Comparison of ENCODE assay signal across 10 cellular contexts in genomic region chr6:89375902-89376301, GRCh38. TPM values are rescaled to one million over a fixed set of nuclear protein-coding genes. Genes with fewer than 3 reads are reported as not detected.
A peak's percentile ranks its signal among the peaks of the same experiment; 100 is the strongest.
DNase-seq lines count a peak whose midpoint lies in the region; ATAC-seq and TF ChIP-seq lines count a peak whose summit lies in the region.
"Had no signal": no experiment of that assay in that cellular context is flagged by ENCODE, and none has a peak within 500 bp of the region (broad histone marks: within the 10 kb centered on the region; RNA-seq: fewer than 3 reads in every experiment).

No MANE protein-coding gene starts in this region.

- DNase-seq in activated CD4-positive, alpha-beta T cell treated with anti-CD3 and anti-CD28 coated beads, Interleukin-2, amount 10 ng/mL, durations not matched to agents 24 days and 14 days = no peak
- DNase-seq in activated CD4-positive, alpha-beta T cell treated with anti-CD3 and anti-CD28 coated beads, Interleukin-2, amount 50 U/mL, for 1 hour = no peak
- DNase-seq in NCI-H1694 treated with DMSO at 0.1 percent for 48 hours (lab: John Stamatoyannopoulos, UW) (peak; percentile 95), body of pancreas (no peak), smooth muscle cell (lab: John Stamatoyannopoulos, UW; ENCODE audit: unreplicated experiment) (no peak), DMS79 treated with DMSO at 0.1 percent for 48 hours (lab: John Stamatoyannopoulos, UW) (no peak)
- DNase-seq: HFFc6 had no signal

- no peaks in the 10 kb centered on the region for H3K36me3 ChIP-seq in body of pancreas (replicated peaks in 1 of 2; ENCODE audit: insufficient read depth in 1 of 2, low read depth in 2 of 2)
- peaks cover 6 to 13% (median 7%) of the 10 kb centered on the region in 3 donors for H3K36me3 ChIP-seq in skeletal muscle tissue (ENCODE audit: control insufficient read depth in 3 of 3, insufficient read depth in 3 of 3, low read length in 3 of 3)
- H3K36me3 ChIP-seq in smooth muscle cell (ENCODE audit: low read depth) = no peaks in the 10 kb centered on the region

- intact Hi-C loops in activated CD4-positive, alpha-beta T cell treated with anti-CD3 and anti-CD28 coated beads, Interleukin-2, amount 10 ng/mL, durations not matched to agents 24 days and 14 days (cut with micrococcal nuclease) = loop anchor here (1.0 to 5.0 kb wide), 2 partner anchors 34 to 101 kb away; no protein-coding TSS in a partner anchor
- intact Hi-C loops in body of pancreas (cut with DNase I) = no loop called here

- no peaks in the 10 kb centered on the region for H3K9me3 ChIP-seq in body of pancreas
- H3K9me3 ChIP-seq in skeletal muscle tissue (ENCODE audit: control insufficient read depth in 3 of 3, low read length in 3 of 3) = no peaks in the 10 kb centered on the region
- H3K9me3 ChIP-seq in smooth muscle cell (replicated peaks; ENCODE audit: low read depth) = no peaks in the 10 kb centered on the region

- TF ChIP-seq CTCF in body of pancreas (IDR thresholded peaks at IDR 0.05) (no peak), smooth muscle cell (IDR thresholded peaks at IDR 0.05; ENCODE audit: borderline replicate concordance, insufficient read depth, poor library complexity, severe bottlenecking) (no peak)

- H4K20me1 ChIP-seq in smooth muscle cell (ENCODE audit: low read depth) = no peaks in the 10 kb centered on the region

- no peak overlapping the region for H2AFZ ChIP-seq in smooth muscle cell (ENCODE audit: low read depth)

- H3K27me3 Mint-ChIP-seq in activated CD4-positive, alpha-beta T cell treated with anti-CD3 and anti-CD28 coated beads, Interleukin-2, amount 10 ng/mL, durations not matched to agents 24 days and 14 days = no peaks in the 10 kb centered on the region

- H3K27me3 ChIP-seq in body of pancreas (no peaks in the 10 kb centered on the region), skeletal muscle tissue (ENCODE audit: control insufficient read depth in 3 of 3, insufficient read depth in 3 of 3, low read length in 3 of 3) (no peaks in the 10 kb centered on the region), smooth muscle cell (ENCODE audit: low read depth) (no peaks in the 10 kb centered on the region)

- ATAC-seq in body of pancreas = peak; percentile 10
- ATAC-seq in GM21381 (IDR thresholded peaks at IDR 0.05; ENCODE audit: unreplicated experiment) = no peak

- 34 to 43% methylated on average over 4 of the region's 4 CpGs for WGBS in body of pancreas, 2 donors
- 88% methylated on average over 4 of the region's 4 CpGs for WGBS in smooth muscle cell (ENCODE audit: low lambda C conversion rate)

- no peak overlapping the region for H3K4me2 ChIP-seq in smooth muscle cell

- peak overlapping the region; percentile 37 for H3K4me3 Mint-ChIP-seq in activated CD4-positive, alpha-beta T cell treated with anti-CD3 and anti-CD28 coated beads, Interleukin-2, amount 10 ng/mL, durations not matched to agents 24 days and 14 days
- H3K4me3 Mint-ChIP-seq: activated naive CD4-positive, alpha-beta T cell treated with anti-CD3 and anti-CD28 coated beads for 36 hours; HFFc6 had no signal

- H3F3A ChIP-seq in smooth muscle cell (ENCODE audit: low read depth) = no peaks in the 10 kb centered on the region

- no peak overlapping the region for H3K4me3 ChIP-seq in body of pancreas
- no peak overlapping the region for H3K4me3 ChIP-seq in skeletal muscle tissue (ENCODE audit: low read length in 3 of 3)
- no peak overlapping the region for H3K4me3 ChIP-seq in smooth muscle cell

- H3K27ac Mint-ChIP-seq in activated CD4-positive, alpha-beta T cell treated with anti-CD3 and anti-CD28 coated beads, Interleukin-2, amount 10 ng/mL, durations not matched to agents 24 days and 14 days = peak overlapping the region; percentile 20
- H3K27ac Mint-ChIP-seq: activated naive CD4-positive, alpha-beta T cell treated with anti-CD3 and anti-CD28 coated beads for 36 hours; HFFc6 had no signal

- no peaks in the 10 kb centered on the region for H3K36me3 Mint-ChIP-seq in activated CD4-positive, alpha-beta T cell treated with anti-CD3 and anti-CD28 coated beads, Interleukin-2, amount 10 ng/mL, durations not matched to agents 24 days and 14 days (ENCODE audit: low read depth)

- no peaks in the 10 kb centered on the region for H3K79me2 ChIP-seq in smooth muscle cell (ENCODE audit: low read depth)

- H3K9me3 Mint-ChIP-seq in activated CD4-positive, alpha-beta T cell treated with anti-CD3 and anti-CD28 coated beads, Interleukin-2, amount 10 ng/mL, durations not matched to agents 24 days and 14 days = no peaks in the 10 kb centered on the region
- H3K9me3 Mint-ChIP-seq: activated naive CD4-positive, alpha-beta T cell treated with anti-CD3 and anti-CD28 coated beads for 36 hours; HFFc6 had no signal

- H3K4me1 Mint-ChIP-seq in activated CD4-positive, alpha-beta T cell treated with anti-CD3 and anti-CD28 coated beads, Interleukin-2, amount 10 ng/mL, durations not matched to agents 24 days and 14 days = peaks cover 39% of the 10 kb centered on the region

- peak overlapping the region in 2 of 3 donors; percentile 1 to 15 for H3K9ac ChIP-seq in skeletal muscle tissue (ENCODE audit: low read depth in 1 of 3, low read length in 3 of 3)
- no peak overlapping the region for H3K9ac ChIP-seq in smooth muscle cell (ENCODE audit: low read depth)

- peaks cover 19% of the 10 kb centered on the region for H3K4me1 ChIP-seq in body of pancreas
- peaks cover 24 to 50% (median 36%) of the 10 kb centered on the region in 3 donors for H3K4me1 ChIP-seq in skeletal muscle tissue (ENCODE audit: control insufficient read depth in 3 of 3, insufficient read depth in 3 of 3, low read length in 3 of 3)
- no peaks in the 10 kb centered on the region for H3K4me1 ChIP-seq in smooth muscle cell (ENCODE audit: low read depth)

- no peak for TF ChIP-seq POLR2A in body of pancreas (IDR thresholded peaks at IDR 0.05)

- peak overlapping the region; percentile 15 to 61 (median 50) for H3K27ac ChIP-seq in body of pancreas
- H3K27ac ChIP-seq in skeletal muscle tissue (ENCODE audit: low read depth, low read length) = peak overlapping the region; percentile 42
- H3K27ac ChIP-seq in smooth muscle cell (ENCODE audit: low read depth) = no peak overlapping the region

RNA-seq across cellular contexts. Expression of gene UBE2J1, which starts 23.4 kb away (rescaled TPM):
- 31.6 and 33.5 TPM in 2 replicates for total RNA-seq in activated CD4-positive, alpha-beta T cell treated with anti-CD3 and anti-CD28 coated beads, Interleukin-2, amount 10 ng/mL, durations not matched to agents 24 days and 14 days
- total RNA-seq in body of pancreas (10 to 100 TPM; 23.4 to 27.8 TPM), skeletal muscle tissue (28.2 TPM), smooth muscle cell (130 and 131 TPM in 2 replicates)
- polyA plus RNA-seq in smooth muscle cell = 65.7 and 85.5 TPM in 2 replicates

RNA-seq across cellular contexts. Expression of gene RRAGD, which starts 36.2 kb away (rescaled TPM):
- total RNA-seq in activated CD4-positive, alpha-beta T cell treated with anti-CD3 and anti-CD28 coated beads, Interleukin-2, amount 10 ng/mL, durations not matched to agents 24 days and 14 days = 10.6 and 10.9 TPM in 2 replicates
- total RNA-seq in body of pancreas (1 to 10 TPM; 9.2 to 9.3 TPM), skeletal muscle tissue (65.8 TPM), smooth muscle cell (2.7 and 3.5 TPM in 2 replicates)
- polyA plus RNA-seq in smooth muscle cell = 1.2 and 1.9 TPM in 2 replicates
- total RNA-seq: HFFc6 had no signal

RNA-seq across cellular contexts. Expression of gene ANKRD6, which starts 57.0 kb away (rescaled TPM):
- total RNA-seq in activated CD4-positive, alpha-beta T cell treated with anti-CD3 and anti-CD28 coated beads, Interleukin-2, amount 10 ng/mL, durations not matched to agents 24 days and 14 days = 2.4 and 2.8 TPM in 2 replicates
- total RNA-seq in body of pancreas (10 to 100 TPM; 16.9 to 21.4 TPM), skeletal muscle tissue (4.2 TPM), smooth muscle cell (10.7 and 24.2 TPM in 2 replicates)
- 5.2 and 9.0 TPM in 2 replicates for polyA plus RNA-seq in smooth muscle cell
- total RNA-seq: HFFc6 had no signal
